11 cellular contexts compared by ENCODE assay signal in genomic region chr17:2064511-2064910, GRCh38. TPM values are rescaled to one million over a fixed set of nuclear protein-coding genes. Genes with fewer than 3 reads are reported as not detected.
A peak's percentile ranks its signal among the peaks of the same experiment; 100 is the strongest.
DNase-seq lines count a peak whose midpoint lies in the region; ATAC-seq and TF ChIP-seq lines count a peak whose summit lies in the region.
"Had no signal": no experiment of that assay in that cellular context is flagged by ENCODE, and none has a peak within 500 bp of the region (broad histone marks: within the 10 kb centered on the region; RNA-seq: fewer than 3 reads in every experiment).

No MANE protein-coding gene starts in this region.

- peak overlapping the region; percentile 67 for H3K27ac ChIP-seq in colonic mucosa
- peak overlapping the region; percentile 57 to 83 for H3K27ac ChIP-seq in mucosa of rectum (ENCODE audit: low read depth in 2 of 2, low read length in 2 of 2)
- peak overlapping the region; percentile 50 to 74 (median 66) for H3K27ac ChIP-seq in upper lobe of left lung
- no peak overlapping the region for H3K27ac ChIP-seq in PC-9

- no peak overlapping the region for H3K4me3 Mint-ChIP-seq in activated naive CD4-positive, alpha-beta T cell treated with anti-CD3 and anti-CD28 coated beads, Interleukin-2, amount 10 ng/mL, durations not matched to agents 7 days and 5 days
- H3K4me3 Mint-ChIP-seq: naive thymus-derived CD8-positive, alpha-beta T cell had no signal

- no peaks in the 10 kb centered on the region for H3K9me3 Mint-ChIP-seq in activated naive CD4-positive, alpha-beta T cell treated with anti-CD3 and anti-CD28 coated beads, Interleukin-2, amount 10 ng/mL, durations not matched to agents 7 days and 5 days
- H3K9me3 Mint-ChIP-seq: naive thymus-derived CD8-positive, alpha-beta T cell had no signal

- H4K20me1 ChIP-seq in PC-9 (ENCODE audit: insufficient read depth) = no peaks in the 10 kb centered on the region; the same call in 1 of the 2 replicates

- peaks cover 72% of the 10 kb centered on the region for H3K36me3 Mint-ChIP-seq in activated naive CD4-positive, alpha-beta T cell treated with anti-CD3 and anti-CD28 coated beads, Interleukin-2, amount 10 ng/mL, durations not matched to agents 7 days and 5 days

- POLR2A ChIA-PET in PC-9 (lab: Charles Lee; ENCODE audit: unreplicated experiment) = no interaction called here

- H3F3A ChIP-seq in PC-9 (ENCODE audit: insufficient read depth, low read depth) = peaks cover 8% of the 10 kb centered on the region; the same call in 1 of the 2 replicates

- H3K9me2 ChIP-seq in PC-9 (ENCODE audit: insufficient read depth) = no peaks in the 10 kb centered on the region

- no peak for ATAC-seq in upper lobe of left lung (ENCODE audit: low FRiP score in 2 of 2)

- TF ChIP-seq CTCF in colonic mucosa (IDR thresholded peaks at IDR 0.05) (no peak), upper lobe of left lung (IDR thresholded peaks at IDR 0.05) (no peak), PC-9 (conservative IDR thresholded peaks at IDR 0.05) (no peak)

- H3K36me3 ChIP-seq in colonic mucosa = no peaks in the 10 kb centered on the region
- H3K36me3 ChIP-seq in mucosa of rectum (ENCODE audit: control insufficient read depth in 2 of 2, insufficient read depth in 2 of 2, low read length in 2 of 2) = peaks cover 23 to 36% of the 10 kb centered on the region in 2 donors
- peaks cover 0 to 45% (median 25%) of the 10 kb centered on the region in 4 donors for H3K36me3 ChIP-seq in upper lobe of left lung
- no peaks in the 10 kb centered on the region for H3K36me3 ChIP-seq in PC-9 (ENCODE audit: low read depth)

- H3K4me1 Mint-ChIP-seq in activated naive CD4-positive, alpha-beta T cell treated with anti-CD3 and anti-CD28 coated beads, Interleukin-2, amount 10 ng/mL, durations not matched to agents 7 days and 5 days = peaks cover 49% of the 10 kb centered on the region

- no peaks in the 10 kb centered on the region for H3K27me3 ChIP-seq in colonic mucosa
- H3K27me3 ChIP-seq in mucosa of rectum (ENCODE audit: control insufficient read depth in 2 of 2, insufficient read depth in 2 of 2, low read length in 2 of 2) = no peaks in the 10 kb centered on the region
- H3K27me3 ChIP-seq in upper lobe of left lung = no peaks in the 10 kb centered on the region
- H3K27me3 ChIP-seq in PC-9 (ENCODE audit: insufficient read depth, low read depth) = no peaks in the 10 kb centered on the region

- no peak for TF ChIP-seq POLR2A in upper lobe of left lung (IDR thresholded peaks at IDR 0.05)

- H3K4me1 ChIP-seq in colonic mucosa (no peaks in the 10 kb centered on the region), mucosa of rectum (ENCODE audit: control insufficient read depth in 2 of 2, insufficient read depth in 2 of 2, low read length in 2 of 2) (peaks cover 31 to 54% of the 10 kb centered on the region in 2 donors), upper lobe of left lung (peaks cover 47 to 66% (median 59%) of the 10 kb centered on the region in 4 donors), PC-9 (replicated peaks; ENCODE audit: insufficient read depth) (no peaks in the 10 kb centered on the region)

- CTCF ChIA-PET in activated naive CD4-positive, alpha-beta T cell treated with anti-CD3 and anti-CD28 coated beads, Interleukin-2, amount 10 ng/mL, durations not matched to agents 7 days and 5 days (lab: Charles Lee) = interaction anchor here (0.7 to 6.3 kb wide), 10 partner anchors 17 to 220 kb away, joined by 3 to 45 read pairs (median 5); no protein-coding TSS in a partner anchor
- CTCF ChIA-PET in PC-9 (lab: Charles Lee) = no interaction called here

- intact Hi-C loops in colonic mucosa (cut with DNase I) = no loop called here
- intact Hi-C loops in PC-9 (cut with micrococcal nuclease; ENCODE audit: unreplicated experiment) = no loop called here

- no peak overlapping the region for H2AFZ ChIP-seq in PC-9

- 91 to 94% methylated on average over 2 to 6 of the region's 6 CpGs for whole genome bisulfite sequencing in upper lobe of left lung, 2 donors

- DNase-seq in activated naive CD4-positive, alpha-beta T cell treated with anti-CD3 and anti-CD28 coated beads, Interleukin-2, amount 10 ng/mL, durations not matched to agents 7 days and 5 days = no peak
- DNase-seq in activated naive CD4-positive, alpha-beta T cell treated with Interleukin-2 at 50 U/mL for 16 hours = no peak
- DNase-seq in colonic mucosa = no peak
- no peak for DNase-seq in upper lobe of left lung
- no peak for DNase-seq in PC-9
- no peak for DNase-seq in activated gamma-delta T cell (lab: John Stamatoyannopoulos, UW)
- no peak for DNase-seq in NCI-H2171 (lab: John Stamatoyannopoulos, UW)
- DNase-seq: GOT3, NCI-H2171 treated with DMSO at 0.1 percent for 48 hours had no signal

- H3K9me3 ChIP-seq in colonic mucosa (no peaks in the 10 kb centered on the region), mucosa of rectum (ENCODE audit: control insufficient read depth in 2 of 2, low read length in 2 of 2) (no peaks in the 10 kb centered on the region), upper lobe of left lung (no peaks in the 10 kb centered on the region), PC-9 (ENCODE audit: insufficient read depth, low read depth) (no peaks in the 10 kb centered on the region)

- H3K4me2 ChIP-seq in PC-9 = no peak overlapping the region

- peak overlapping the region; percentile 29 for H3K27ac Mint-ChIP-seq in activated naive CD4-positive, alpha-beta T cell treated with anti-CD3 and anti-CD28 coated beads, Interleukin-2, amount 10 ng/mL, durations not matched to agents 7 days and 5 days

- H3K4me3 ChIP-seq in colonic mucosa (no peak overlapping the region), mucosa of rectum (ENCODE audit: low read length in 2 of 2) (no peak overlapping the region), upper lobe of left lung (no peak overlapping the region), PC-9 (no peak overlapping the region)

- H3K27me3 Mint-ChIP-seq in activated naive CD4-positive, alpha-beta T cell treated with anti-CD3 and anti-CD28 coated beads, Interleukin-2, amount 10 ng/mL, durations not matched to agents 7 days and 5 days = peaks cover 1% of the 10 kb centered on the region

- TF ChIP-seq EP300 in upper lobe of left lung (IDR thresholded peaks at IDR 0.05) = no peak

- peak overlapping the region; percentile 33 to 35 for H3K9ac ChIP-seq in colonic mucosa (ENCODE audit: low read depth in 2 of 2, low read length in 2 of 2)
- peak overlapping the region in 1 of 2 donors; percentile 24 for H3K9ac ChIP-seq in mucosa of rectum (ENCODE audit: low read depth in 1 of 2, low read length in 2 of 2)

- no TSS peak for BruUV-seq in PC-9 (replicated peaks; lab: Mats Ljungman, UMichigan)

- H3K79me2 ChIP-seq in PC-9 (ENCODE audit: low read depth) = no peaks in the 10 kb centered on the region

RNA-seq across cellular contexts. Expression of gene HIC1, which starts 9.6 kb away (rescaled TPM):
- total RNA-seq in colonic mucosa (10 to 100 TPM in 1 of 2 donors, 1 to 10 TPM in 1; 7.0 to 11.2 TPM), upper lobe of left lung (10 to 100 TPM in 5 of 6 donors, 1 to 10 TPM in 1; 8.0 to 25.5 (median 19.1) TPM), PC-9 (2021) (0.63 and 1.6 TPM in 2 replicates)

RNA-seq across cellular contexts. Expression of gene OVCA2, which starts 22.7 kb away (rescaled TPM):
- total RNA-seq in colonic mucosa (10 to 100 TPM; 41.0 to 49.8 TPM), upper lobe of left lung (10 to 100 TPM; 20.1 to 56.1 (median 33.5) TPM), PC-9 (2021) (34.4 and 35.4 TPM in 2 replicates)

RNA-seq across cellular contexts. Expression of gene DPH1, which starts 34.6 kb away (rescaled TPM):
- total RNA-seq in colonic mucosa (10 to 100 TPM; 22.7 to 34.4 TPM), upper lobe of left lung (100 to 1,000 TPM in 1 of 6 donors, 10 to 100 TPM in 5; 28.8 to 129 (median 45.1) TPM), PC-9 (2021) (36.7 and 44.9 TPM in 2 replicates)

RNA-seq across cellular contexts. Expression of gene RTN4RL1, which starts 39.4 kb away (rescaled TPM):
- total RNA-seq in colonic mucosa = under 1 TPM; 0.32 to 0.37 TPM
- 1 to 10 TPM; 5.1 to 7.3 (median 6.2) TPM for total RNA-seq in upper lobe of left lung
- 0.13 and 0.35 TPM in 2 replicates for total RNA-seq in PC-9 (2021)
